In genomic region chr5:1488882-1489680, GRCh38 we compare ENCODE assay signal across 9 cellular contexts. TPM values are rescaled to one million over a fixed set of nuclear protein-coding genes. Genes with fewer than 3 reads are reported as not detected.
DNase-seq lines count a peak whose midpoint lies in the region; ATAC-seq, FAIRE-seq and TF ChIP-seq lines count a peak whose summit lies in the region.
"Had no signal": no experiment of that assay in that cellular context is flagged by ENCODE, and none has a peak within 500 bp of the region (broad histone marks: within the 10 kb centered on the region; RNA-seq: fewer than 3 reads in every experiment).

No MANE protein-coding gene starts in this region.

- ATAC-seq in GM21529 (IDR thresholded peaks at IDR 0.05; ENCODE audit: unreplicated experiment), result peak; percentile 57

- in situ Hi-C loops in GM13976 (cut with MboI; ENCODE audit: low sequenced_read_pairs, unreplicated experiment), result no loop called here

- DNase-seq in GM13976 (ENCODE audit: low spot score) (peak; percentile 80), bronchial epithelial cell (ENCODE audit: low read depth) (peak; percentile 79), esophagus squamous epithelium (lab: John Stamatoyannopoulos, UW) (no peak), chondrocyte (ENCODE audit: low spot score) (no peak), iPS-NIHi7 (ENCODE audit: extremely low spot score) (no peak)
- DNase-seq in stimulated activated CD8-positive, alpha-beta memory T cell treated with anti-CD3 and anti-CD28 coated beads, Interleukin-4, amount 100 ng/mL, for 24 hours (ENCODE audit: low read depth), result peak; percentile 46

- TF ChIP-seq CTCF in GM13976 (IDR thresholded peaks at IDR 0.05; ENCODE audit: borderline replicate concordance, control extremely low read depth, extremely low read depth, insufficient read depth, missing control alignments), result no peak
- TF ChIP-seq CTCF in KMS-11 (conservative IDR thresholded peaks at IDR 0.05; ENCODE audit: low read depth, low read length), result no peak
- no peak for TF ChIP-seq CTCF in bronchial epithelial cell (IDR thresholded peaks at IDR 0.05; ENCODE audit: insufficient read depth, low read length, severe bottlenecking)
- no peak for TF ChIP-seq CTCF in esophagus squamous epithelium (IDR thresholded peaks at IDR 0.05)
- TF ChIP-seq CTCF in chondrocyte (IDR thresholded peaks at IDR 0.05), result no peak

- peaks cover 46% of the 10 kb centered on the region for H3K4me1 ChIP-seq in KMS-11 (ENCODE audit: low read depth, poor library complexity, severe bottlenecking)
- H3K4me1 ChIP-seq in esophagus squamous epithelium, result peaks cover 0 to 17% (median 5%) of the 10 kb centered on the region in 3 donors

- no peaks in the 10 kb centered on the region for H3K9me3 Mint-ChIP-seq in chondrocyte (ENCODE audit: low read depth)

- peaks cover 30% of the 10 kb centered on the region for H3K36me3 Mint-ChIP-seq in chondrocyte (ENCODE audit: low read depth)

- H3K27ac ChIP-seq in KMS-11 (peak overlapping the region; percentile 63), esophagus squamous epithelium (peak overlapping the region in 2 of 4 donors; percentile 29 to 59)

- H3K36me3 ChIP-seq in KMS-11 (ENCODE audit: insufficient read depth) (peaks cover 3% of the 10 kb centered on the region; the same call in 1 of the 2 replicates), bronchial epithelial cell (ENCODE audit: control insufficient read depth, insufficient read depth, low read length) (peaks cover 21% of the 10 kb centered on the region), esophagus squamous epithelium (peaks cover 0 to 98% (median 9%) of the 10 kb centered on the region in 3 donors)

- H3K4me3 Mint-ChIP-seq in chondrocyte (ENCODE audit: unreplicated experiment), result no peak overlapping the region

- WGBS in esophagus squamous epithelium, 2 donors, result 55 to 65% methylated on average over 10 of the region's 14 CpGs

- peaks cover 14% of the 10 kb centered on the region; the same call in 1 of the 2 replicates for H3K79me2 ChIP-seq in KMS-11 (ENCODE audit: insufficient read depth, low read depth)

- H3K27ac Mint-ChIP-seq in chondrocyte (ENCODE audit: unreplicated experiment), result no peak overlapping the region

- H2AFZ ChIP-seq in KMS-11 (ENCODE audit: low read depth), result no peak overlapping the region

- H3K27me3 ChIP-seq in KMS-11 (ENCODE audit: insufficient read depth, low read depth) (no peaks in the 10 kb centered on the region), bronchial epithelial cell (ENCODE audit: control insufficient read depth, insufficient read depth, low read length) (no peaks in the 10 kb centered on the region), esophagus squamous epithelium (no peaks in the 10 kb centered on the region)

- intact Hi-C loops in esophagus squamous epithelium (cut with DNase I), result no loop called here

- no peak for TF ChIP-seq POLR2A in esophagus squamous epithelium (IDR thresholded peaks at IDR 0.05)

- peak overlapping the region; percentile 30; the same call in 1 of the 2 replicates for H3K4me2 ChIP-seq in KMS-11

- FAIRE-seq in bronchial epithelial cell (lab: Jason Lieb, UNC), result no peak

- H3K27me3 Mint-ChIP-seq in chondrocyte (ENCODE audit: low read depth), result no peaks in the 10 kb centered on the region

- H3K9ac ChIP-seq in KMS-11, result no peak overlapping the region; the same call in 1 of the 2 replicates

- H4K20me1 ChIP-seq in KMS-11 (ENCODE audit: insufficient read depth), result no peaks in the 10 kb centered on the region

- no peaks in the 10 kb centered on the region for H3K4me1 Mint-ChIP-seq in chondrocyte (ENCODE audit: low read depth)

- H3K9me3 ChIP-seq in esophagus squamous epithelium, result no peaks in the 10 kb centered on the region

- H3K4me3 ChIP-seq in KMS-11 (IDR thresholded peaks at IDR 0.05; ENCODE audit: insufficient read depth, low read depth, low read length) (no peak overlapping the region), bronchial epithelial cell (ENCODE audit: low read depth, low read length) (no peak overlapping the region), esophagus squamous epithelium (no peak overlapping the region)

RNA-seq across cellular contexts. Expression of gene LPCAT1, which starts 34.7 kb away (rescaled TPM):
- 18.8 and 25.3 TPM in 2 replicates for total RNA-seq in bronchial epithelial cell
- total RNA-seq in esophagus squamous epithelium, result 10 to 100 TPM in 3 of 4 donors, 1 to 10 TPM in 1; 7.7 to 44.8 (median 12.0) TPM
- 39.9 to 49.4 TPM (median 46.4 TPM) in 3 replicates for total RNA-seq in chondrocyte

RNA-seq across cellular contexts. Expression of gene SLC6A3, which starts 43.8 kb away (rescaled TPM):
- not detected in 2 replicates for total RNA-seq in bronchial epithelial cell
- under 1 TPM in 1 of 4 donors, not detected in 3; 0.19 TPM for total RNA-seq in esophagus squamous epithelium
- total RNA-seq in chondrocyte, result not detected in 3 replicates
- total RNA-seq: skeletal muscle tissue had no signal

Comparison
In these comparisons a context has a peak if more than half of its experiments do, and no peak if none do; other contexts are left out.
1. DNase-seq: peak in GM13976 (single experiment), bronchial epithelial cell (single experiment) and stimulated activated CD8-positive, alpha-beta memory T cell treated with anti-CD3 and anti-CD28 coated beads, Interleukin-4, amount 100 ng/mL, for 24 hours (single experiment); none in esophagus squamous epithelium (single experiment), chondrocyte (single experiment) and iPS-NIHi7 (single experiment).